Comparison of ENCODE assay signal across 1 cellular context in genomic region chr15:96332854-96333193, GRCh38.
TF ChIP-seq lines count a peak whose summit lies in the region.

No MANE protein-coding gene starts in this region.

TF ChIP-seq in K562, 482 proteins besides CTCF, POLR2A, EP300 and RAD21 (continued from another document):
- no peak for TF ChIP-seq PATZ1 (CRISPR knock-in tag; IDR thresholded peaks at IDR 0.05; ENCODE audit: borderline replicate concordance)
- TF ChIP-seq, protein P1, sequence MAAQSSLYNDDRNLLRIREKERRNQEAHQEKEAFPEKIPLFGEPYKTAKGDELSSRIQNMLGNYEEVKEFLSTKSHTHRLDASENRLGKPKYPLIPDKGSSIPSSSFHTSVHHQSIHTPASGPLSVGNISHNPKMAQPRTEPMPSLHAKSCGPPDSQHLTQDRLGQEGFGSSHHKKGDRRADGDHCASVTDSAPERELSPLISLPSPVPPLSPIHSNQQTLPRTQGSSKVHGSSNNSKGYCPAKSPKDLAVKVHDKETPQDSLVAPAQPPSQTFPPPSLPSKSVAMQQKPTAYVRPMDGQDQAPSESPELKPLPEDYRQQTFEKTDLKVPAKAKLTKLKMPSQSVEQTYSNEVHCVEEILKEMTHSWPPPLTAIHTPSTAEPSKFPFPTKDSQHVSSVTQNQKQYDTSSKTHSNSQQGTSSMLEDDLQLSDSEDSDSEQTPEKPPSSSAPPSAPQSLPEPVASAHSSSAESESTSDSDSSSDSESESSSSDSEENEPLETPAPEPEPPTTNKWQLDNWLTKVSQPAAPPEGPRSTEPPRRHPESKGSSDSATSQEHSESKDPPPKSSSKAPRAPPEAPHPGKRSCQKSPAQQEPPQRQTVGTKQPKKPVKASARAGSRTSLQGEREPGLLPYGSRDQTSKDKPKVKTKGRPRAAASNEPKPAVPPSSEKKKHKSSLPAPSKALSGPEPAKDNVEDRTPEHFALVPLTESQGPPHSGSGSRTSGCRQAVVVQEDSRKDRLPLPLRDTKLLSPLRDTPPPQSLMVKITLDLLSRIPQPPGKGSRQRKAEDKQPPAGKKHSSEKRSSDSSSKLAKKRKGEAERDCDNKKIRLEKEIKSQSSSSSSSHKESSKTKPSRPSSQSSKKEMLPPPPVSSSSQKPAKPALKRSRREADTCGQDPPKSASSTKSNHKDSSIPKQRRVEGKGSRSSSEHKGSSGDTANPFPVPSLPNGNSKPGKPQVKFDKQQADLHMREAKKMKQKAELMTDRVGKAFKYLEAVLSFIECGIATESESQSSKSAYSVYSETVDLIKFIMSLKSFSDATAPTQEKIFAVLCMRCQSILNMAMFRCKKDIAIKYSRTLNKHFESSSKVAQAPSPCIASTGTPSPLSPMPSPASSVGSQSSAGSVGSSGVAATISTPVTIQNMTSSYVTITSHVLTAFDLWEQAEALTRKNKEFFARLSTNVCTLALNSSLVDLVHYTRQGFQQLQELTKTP (IDR thresholded peaks at IDR 0.05; ENCODE audit: low read depth in 1 of 2, partially characterized antibody in 2 of 2): no peak
- no peak for TF ChIP-seq ZNF174 (CRISPR knock-in tag; IDR thresholded peaks at IDR 0.05)
- TF ChIP-seq RAD51 (IDR thresholded peaks at IDR 0.05; ENCODE audit: borderline replicate concordance, low read depth): no peak
- no peak for TF ChIP-seq ETS2 (tag; IDR thresholded peaks at IDR 0.05; ENCODE audit: borderline replicate concordance, poor library complexity, severe bottlenecking)
- no peak for TF ChIP-seq RNF219 (CRISPR knock-in tag; IDR thresholded peaks at IDR 0.05)
- TF ChIP-seq ZNF644 (tag; IDR thresholded peaks at IDR 0.05; ENCODE audit: low read depth): 0 out of 2 replicates have a peak, but pooled peaks have one; percentile 60
- TF ChIP-seq, protein P2, sequence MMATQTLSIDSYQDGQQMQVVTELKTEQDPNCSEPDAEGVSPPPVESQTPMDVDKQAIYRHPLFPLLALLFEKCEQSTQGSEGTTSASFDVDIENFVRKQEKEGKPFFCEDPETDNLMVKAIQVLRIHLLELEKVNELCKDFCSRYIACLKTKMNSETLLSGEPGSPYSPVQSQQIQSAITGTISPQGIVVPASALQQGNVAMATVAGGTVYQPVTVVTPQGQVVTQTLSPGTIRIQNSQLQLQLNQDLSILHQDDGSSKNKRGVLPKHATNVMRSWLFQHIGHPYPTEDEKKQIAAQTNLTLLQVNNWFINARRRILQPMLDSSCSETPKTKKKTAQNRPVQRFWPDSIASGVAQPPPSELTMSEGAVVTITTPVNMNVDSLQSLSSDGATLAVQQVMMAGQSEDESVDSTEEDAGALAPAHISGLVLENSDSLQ (IDR thresholded peaks at IDR 0.05): no peak
- no peak for TF ChIP-seq ZNF24 (IDR thresholded peaks at IDR 0.05)
- TF ChIP-seq NUFIP1 (IDR thresholded peaks at IDR 0.05; ENCODE audit: partially characterized antibody): no peak
- no peak for TF ChIP-seq MCM3 (IDR thresholded peaks at IDR 0.05)
- no peak for TF ChIP-seq NCOA6 (IDR thresholded peaks at IDR 0.05)
- TF ChIP-seq, protein P3, sequence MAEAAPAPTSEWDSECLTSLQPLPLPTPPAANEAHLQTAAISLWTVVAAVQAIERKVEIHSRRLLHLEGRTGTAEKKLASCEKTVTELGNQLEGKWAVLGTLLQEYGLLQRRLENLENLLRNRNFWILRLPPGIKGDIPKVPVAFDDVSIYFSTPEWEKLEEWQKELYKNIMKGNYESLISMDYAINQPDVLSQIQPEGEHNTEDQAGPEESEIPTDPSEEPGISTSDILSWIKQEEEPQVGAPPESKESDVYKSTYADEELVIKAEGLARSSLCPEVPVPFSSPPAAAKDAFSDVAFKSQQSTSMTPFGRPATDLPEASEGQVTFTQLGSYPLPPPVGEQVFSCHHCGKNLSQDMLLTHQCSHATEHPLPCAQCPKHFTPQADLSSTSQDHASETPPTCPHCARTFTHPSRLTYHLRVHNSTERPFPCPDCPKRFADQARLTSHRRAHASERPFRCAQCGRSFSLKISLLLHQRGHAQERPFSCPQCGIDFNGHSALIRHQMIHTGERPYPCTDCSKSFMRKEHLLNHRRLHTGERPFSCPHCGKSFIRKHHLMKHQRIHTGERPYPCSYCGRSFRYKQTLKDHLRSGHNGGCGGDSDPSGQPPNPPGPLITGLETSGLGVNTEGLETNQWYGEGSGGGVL (CRISPR knock-in tag; IDR thresholded peaks at IDR 0.05): no peak
- TF ChIP-seq KDM1A (IDR thresholded peaks at IDR 0.05): no peak
- TF ChIP-seq ZNF384 (IDR thresholded peaks at IDR 0.05; ENCODE audit: low read depth, low read length): peak; percentile 74
- TF ChIP-seq CREBBP (IDR thresholded peaks at IDR 0.05; ENCODE audit: low read depth, low read length): no peak
- TF ChIP-seq ZC3H11A (IDR thresholded peaks at IDR 0.05; ENCODE audit: low read depth, low read length): no peak
- TF ChIP-seq E2F1 (CRISPR knock-in tag; IDR thresholded peaks at IDR 0.05): no peak
- no peak for TF ChIP-seq ZNF232 (CRISPR knock-in tag; IDR thresholded peaks at IDR 0.05)
- no peak for TF ChIP-seq XRCC5 (IDR thresholded peaks at IDR 0.05; ENCODE audit: low read depth, low read length)
- TF ChIP-seq CREB3L1 (IDR thresholded peaks at IDR 0.05; ENCODE audit: borderline replicate concordance, low read depth): no peak
- TF ChIP-seq HOXB6 (CRISPR knock-in tag; IDR thresholded peaks at IDR 0.05; ENCODE audit: borderline replicate concordance): no peak
- no peak for TF ChIP-seq ZNF436 (CRISPR knock-in tag; IDR thresholded peaks at IDR 0.05)
- no peak for TF ChIP-seq ZNF584 (CRISPR knock-in tag; IDR thresholded peaks at IDR 0.05; ENCODE audit: low read depth)
- TF ChIP-seq, protein P4, sequence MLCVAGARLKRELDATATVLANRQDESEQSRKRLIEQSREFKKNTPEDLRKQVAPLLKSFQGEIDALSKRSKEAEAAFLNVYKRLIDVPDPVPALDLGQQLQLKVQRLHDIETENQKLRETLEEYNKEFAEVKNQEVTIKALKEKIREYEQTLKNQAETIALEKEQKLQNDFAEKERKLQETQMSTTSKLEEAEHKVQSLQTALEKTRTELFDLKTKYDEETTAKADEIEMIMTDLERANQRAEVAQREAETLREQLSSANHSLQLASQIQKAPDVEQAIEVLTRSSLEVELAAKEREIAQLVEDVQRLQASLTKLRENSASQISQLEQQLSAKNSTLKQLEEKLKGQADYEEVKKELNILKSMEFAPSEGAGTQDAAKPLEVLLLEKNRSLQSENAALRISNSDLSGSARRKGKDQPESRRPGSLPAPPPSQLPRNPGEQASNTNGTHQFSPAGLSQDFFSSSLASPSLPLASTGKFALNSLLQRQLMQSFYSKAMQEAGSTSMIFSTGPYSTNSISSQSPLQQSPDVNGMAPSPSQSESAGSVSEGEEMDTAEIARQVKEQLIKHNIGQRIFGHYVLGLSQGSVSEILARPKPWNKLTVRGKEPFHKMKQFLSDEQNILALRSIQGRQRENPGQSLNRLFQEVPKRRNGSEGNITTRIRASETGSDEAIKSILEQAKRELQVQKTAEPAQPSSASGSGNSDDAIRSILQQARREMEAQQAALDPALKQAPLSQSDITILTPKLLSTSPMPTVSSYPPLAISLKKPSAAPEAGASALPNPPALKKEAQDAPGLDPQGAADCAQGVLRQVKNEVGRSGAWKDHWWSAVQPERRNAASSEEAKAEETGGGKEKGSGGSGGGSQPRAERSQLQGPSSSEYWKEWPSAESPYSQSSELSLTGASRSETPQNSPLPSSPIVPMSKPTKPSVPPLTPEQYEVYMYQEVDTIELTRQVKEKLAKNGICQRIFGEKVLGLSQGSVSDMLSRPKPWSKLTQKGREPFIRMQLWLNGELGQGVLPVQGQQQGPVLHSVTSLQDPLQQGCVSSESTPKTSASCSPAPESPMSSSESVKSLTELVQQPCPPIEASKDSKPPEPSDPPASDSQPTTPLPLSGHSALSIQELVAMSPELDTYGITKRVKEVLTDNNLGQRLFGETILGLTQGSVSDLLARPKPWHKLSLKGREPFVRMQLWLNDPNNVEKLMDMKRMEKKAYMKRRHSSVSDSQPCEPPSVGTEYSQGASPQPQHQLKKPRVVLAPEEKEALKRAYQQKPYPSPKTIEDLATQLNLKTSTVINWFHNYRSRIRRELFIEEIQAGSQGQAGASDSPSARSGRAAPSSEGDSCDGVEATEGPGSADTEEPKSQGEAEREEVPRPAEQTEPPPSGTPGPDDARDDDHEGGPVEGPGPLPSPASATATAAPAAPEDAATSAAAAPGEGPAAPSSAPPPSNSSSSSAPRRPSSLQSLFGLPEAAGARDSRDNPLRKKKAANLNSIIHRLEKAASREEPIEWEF (CRISPR knock-in tag; IDR thresholded peaks at IDR 0.05): 0 out of 2 replicates have a peak, but pooled peaks have one; percentile 18
- no peak for TF ChIP-seq POLR3G (IDR thresholded peaks at IDR 0.05; ENCODE audit: extremely low read depth, insufficient read length, insufficient replicate concordance)
- TF ChIP-seq SP1 (CRISPR knock-in tag; IDR thresholded peaks at IDR 0.05): no peak
